In the genomic region with DNA sequence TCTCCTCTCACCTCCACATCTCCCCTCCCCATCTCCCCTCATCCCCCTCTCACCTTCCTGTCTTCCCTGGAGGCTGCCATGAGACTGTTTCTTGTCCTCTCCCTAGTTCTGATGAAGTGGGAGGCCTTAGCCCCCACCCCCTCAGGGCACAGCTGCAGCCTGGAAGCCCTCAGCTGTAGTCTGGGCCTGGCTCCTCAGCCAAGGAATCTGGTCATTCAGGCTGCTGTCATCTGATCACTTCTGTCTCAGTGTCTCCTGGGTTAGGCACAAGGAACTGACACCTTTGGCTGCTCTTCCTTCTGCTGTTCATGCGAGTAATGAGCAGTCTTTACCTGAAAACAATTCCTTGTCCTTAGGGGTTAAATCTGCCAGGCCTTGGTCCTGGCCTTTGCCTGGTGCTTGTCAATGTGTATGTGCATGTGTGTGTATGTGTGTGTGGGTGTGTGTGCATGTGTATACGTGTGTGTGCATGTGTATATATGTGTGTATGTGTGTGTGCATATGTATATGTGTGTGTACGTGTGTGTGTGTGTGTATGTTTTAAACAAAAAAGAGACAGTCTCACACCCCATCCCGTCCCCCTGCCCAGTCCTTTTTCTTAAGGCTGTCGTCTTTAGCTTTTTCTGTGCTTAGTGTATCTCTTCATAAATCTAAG, we compare ENCODE assay signal across 19 cellular contexts.
"Had no signal": no experiment of that assay in that cellular context is flagged by ENCODE, and none has a peak within 500 bp of the region (broad histone marks: within the 10 kb centered on the region; RNA-seq: fewer than 3 reads in every experiment).

No MANE protein-coding gene starts in this region.

- H3K27ac ChIP-seq: coronary artery, gastrocnemius medialis, left lung, ovary, psoas muscle, thoracic aorta, transverse colon had no signal

- H3K4me1 ChIP-seq: gastrocnemius medialis, left lung, psoas muscle had no signal

- H3K27me3 ChIP-seq: gastrocnemius medialis, left lung, ovary, transverse colon had no signal

- H3K4me3 ChIP-seq: coronary artery, gastrocnemius medialis, left lung, ovary, psoas muscle, thoracic aorta, transverse colon had no signal

- H3K36me3 ChIP-seq: gastrocnemius medialis, left lung, ovary, thoracic aorta, transverse colon had no signal

- H3K9me3 ChIP-seq: gastrocnemius medialis, left lung, ovary, psoas muscle, thoracic aorta, transverse colon had no signal

- DNase-seq: foreskin fibroblast; gastrocnemius medialis; head of caudate nucleus; left cardiac atrium; left lung; naive B cell; nephron progenitor cell; occipital lobe; ovary; posterior cingulate gyrus; psoas muscle; right cardiac atrium; small intestine; stimulated activated CD4-positive, alpha-beta T cell treated with anti-CD3 and anti-CD28 coated beads, Interleukin-15, amount 100 ng/mL, for 24 hours; stimulated activated CD4-positive, alpha-beta T cell treated with anti-CD3 and anti-CD28 coated beads, Interleukin-2, amount 100 ng/mL, for 48 hours; stimulated activated naive B cell treated with anti-CD40 and anti-IgM and Interleukin-4, amounts not matched to agents 10 μg/mL and 1 μg/mL and 100 μg/mL, for 72 hours; transverse colon had no signal

- FAIRE-seq: small intestine had no signal
